Comparison of ENCODE assay signal across 1 cellular context in genomic region chr1:202165942-202166843, GRCh38.
TF ChIP-seq lines count a peak whose summit lies in the region.

No MANE protein-coding gene starts in this region.

TF ChIP-seq in H1, 55 proteins besides CTCF, POLR2A, EP300 and RAD21:
- no peak for TF ChIP-seq TEAD4 (IDR thresholded peaks at IDR 0.05; ENCODE audit: low read depth, low read length)
- no peak for TF ChIP-seq PHF8 (conservative IDR thresholded peaks at IDR 0.05; ENCODE audit: low read depth, low read length)
- no peak for TF ChIP-seq JUND (IDR thresholded peaks at IDR 0.05; ENCODE audit: low read length)
- no peak for TF ChIP-seq SIN3A (conservative IDR thresholded peaks at IDR 0.05 in 1 of 2, IDR thresholded peaks at IDR 0.05 in 1 of 2; ENCODE audit: low read depth in 1 of 2, low read length in 2 of 2)
- TF ChIP-seq BRCA1 (IDR thresholded peaks at IDR 0.05; ENCODE audit: low read depth, low read length): no peak
- TF ChIP-seq CBX5 (IDR thresholded peaks at IDR 0.05; ENCODE audit: low read depth, low read length): no peak
- TF ChIP-seq SP2 (IDR thresholded peaks at IDR 0.05; ENCODE audit: low read length): no peak
- TF ChIP-seq SRF (IDR thresholded peaks at IDR 0.05; ENCODE audit: low read depth, low read length): no peak
- TF ChIP-seq MAFK (IDR thresholded peaks at IDR 0.05; ENCODE audit: low read depth, low read length): no peak
- no peak for TF ChIP-seq RNF2 (IDR thresholded peaks at IDR 0.05; ENCODE audit: borderline replicate concordance, low read depth, low read length, missing control alignments, poor library complexity, severe bottlenecking)
- TF ChIP-seq, protein P1, sequence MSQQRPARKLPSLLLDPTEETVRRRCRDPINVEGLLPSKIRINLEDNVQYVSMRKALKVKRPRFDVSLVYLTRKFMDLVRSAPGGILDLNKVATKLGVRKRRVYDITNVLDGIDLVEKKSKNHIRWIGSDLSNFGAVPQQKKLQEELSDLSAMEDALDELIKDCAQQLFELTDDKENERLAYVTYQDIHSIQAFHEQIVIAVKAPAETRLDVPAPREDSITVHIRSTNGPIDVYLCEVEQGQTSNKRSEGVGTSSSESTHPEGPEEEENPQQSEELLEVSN (IDR thresholded peaks at IDR 0.05): no peak
- no peak for TF ChIP-seq ATF3 (IDR thresholded peaks at IDR 0.05; ENCODE audit: insufficient read depth, low read depth, low read length)
- TF ChIP-seq CBX8 (IDR thresholded peaks at IDR 0.05; ENCODE audit: borderline replicate concordance, low read depth, low read length): no peak
- no peak for TF ChIP-seq CHD2 (IDR thresholded peaks at IDR 0.05; ENCODE audit: low read length)
- TF ChIP-seq ZNF274 (IDR thresholded peaks at IDR 0.05; ENCODE audit: borderline replicate concordance, extremely low read depth, low read length): no peak
- TF ChIP-seq TCF12 (IDR thresholded peaks at IDR 0.05; ENCODE audit: low read depth, low read length): no peak
- no peak for TF ChIP-seq CTBP2 (IDR thresholded peaks at IDR 0.05; ENCODE audit: borderline replicate concordance, insufficient read depth, insufficient read length, low read length)
